8 cellular contexts compared by ENCODE assay signal in the genomic region with DNA sequence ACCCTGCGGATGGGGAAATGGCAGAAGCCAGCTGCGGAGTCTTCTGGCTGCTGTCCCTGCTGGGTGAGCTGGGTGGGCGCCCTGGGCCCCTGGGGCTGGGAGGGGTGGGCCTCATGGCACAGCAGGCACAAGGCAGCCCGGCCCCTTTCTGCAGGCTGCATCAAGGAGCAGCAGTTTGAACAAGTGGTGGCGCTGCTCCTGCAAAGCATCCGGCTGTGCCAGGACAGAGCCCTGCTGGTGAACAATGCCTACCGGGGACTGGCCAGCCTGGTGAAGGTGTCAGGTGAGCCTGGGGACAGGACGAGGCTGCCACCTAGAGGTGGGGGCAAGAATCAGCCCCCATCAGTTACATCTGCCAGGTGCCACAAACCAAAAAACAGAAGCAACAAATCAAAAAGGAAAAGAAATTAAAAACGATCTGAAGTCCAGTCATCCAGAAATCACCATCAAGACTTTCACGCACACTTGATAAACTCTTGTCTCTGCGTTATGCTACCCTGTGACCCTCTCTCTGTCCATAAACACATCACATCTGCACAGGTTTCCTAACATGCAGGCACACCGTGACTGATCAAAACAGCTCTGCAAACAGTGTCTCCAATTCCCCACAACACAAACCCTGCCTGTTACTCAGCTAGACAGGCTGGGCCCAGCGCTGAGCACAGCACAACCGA. TPM values are rescaled to one million over a fixed set of nuclear protein-coding genes. Genes with fewer than 3 reads are reported as not detected.
DNase-seq lines count a peak whose midpoint lies in the region; ATAC-seq and TF ChIP-seq lines count a peak whose summit lies in the region.

No MANE protein-coding gene starts in this region.

- H3K9me3 ChIP-seq in MM.1S (replicated peaks; ENCODE audit: insufficient read depth, low read length) (no peaks in the 10 kb centered on the region), smooth muscle cell (replicated peaks; ENCODE audit: low read depth) (no peaks in the 10 kb centered on the region)

- no peaks in the 10 kb centered on the region for H3K9me2 ChIP-seq in MM.1S (replicated peaks; ENCODE audit: insufficient read depth, low read length)

- POLR2A ChIA-PET in activated CD4-positive, alpha-beta memory T cell treated with anti-CD3 and anti-CD28 coated beads, Interleukin-2, amount 10 ng/mL, durations not matched to agents 7 days and 5 days (lab: Charles Lee), result interaction anchor here (0.5 to 1.1 kb wide), 3 partner anchors 29 to 218 kb away, joined by 3 read pairs; no protein-coding TSS in a partner anchor

- no peaks in the 10 kb centered on the region for H3K36me3 ChIP-seq in MM.1S (replicated peaks; ENCODE audit: insufficient read depth, low read length)
- H3K36me3 ChIP-seq in smooth muscle cell (ENCODE audit: low read depth), result no peaks in the 10 kb centered on the region

- BruUV-seq in Calu3 (replicated peaks; lab: Mats Ljungman, UMichigan), result no TSS peak

- no peak overlapping the region for H2AFZ ChIP-seq in MM.1S (ENCODE audit: low read length)
- no peak overlapping the region for H2AFZ ChIP-seq in smooth muscle cell (ENCODE audit: low read depth)

- 87% methylated on average over 14 of the region's 14 CpGs for WGBS in smooth muscle cell (ENCODE audit: low lambda C conversion rate)

- no peak overlapping the region for H3K4me2 ChIP-seq in MM.1S (ENCODE audit: low read depth, low read length)
- no peak overlapping the region for H3K4me2 ChIP-seq in smooth muscle cell

- CTCF ChIA-PET in Calu3 (lab: Charles Lee), result interaction anchor here (0.5 kb wide), 1 partner anchor 68 kb away, joined by 4 read pairs; the partner anchor contains the start of gene SURF6
- CTCF ChIA-PET in activated CD4-positive, alpha-beta memory T cell treated with anti-CD3 and anti-CD28 coated beads, Interleukin-2, amount 10 ng/mL, durations not matched to agents 7 days and 5 days (lab: Charles Lee), result interaction anchor here (0.7 to 1.9 kb wide), 4 partner anchors 14 to 218 kb away, joined by 3 to 10 read pairs (median 4); partner anchors contain the start of gene REXO4

- H3K36me3 Mint-ChIP-seq in Calu3 (ENCODE audit: insufficient read depth, unreplicated experiment), result peaks cover 12% of the 10 kb centered on the region
- H3K36me3 Mint-ChIP-seq in activated CD4-positive, alpha-beta memory T cell treated with anti-CD3 and anti-CD28 coated beads, Interleukin-2, amount 10 ng/mL, durations not matched to agents 7 days and 5 days (ENCODE audit: low read depth), result peaks cover 28% of the 10 kb centered on the region

- peak; percentile 78 for DNase-seq in Calu3
- no peak for DNase-seq in MM.1S
- peak; percentile 67 for DNase-seq in activated CD4-positive, alpha-beta memory T cell treated with anti-CD3 and anti-CD28 coated beads, Interleukin-2, amount 10 ng/mL, durations not matched to agents 7 days and 5 days
- peak; percentile 11 for DNase-seq in epidermal melanocyte (ENCODE audit: insufficient read length, low spot score)
- no peak for DNase-seq in smooth muscle cell (lab: John Stamatoyannopoulos, UW; ENCODE audit: unreplicated experiment)

- H3K4me3 Mint-ChIP-seq in Calu3 (ENCODE audit: low read depth, unreplicated experiment), result no peak overlapping the region
- no peak overlapping the region for H3K4me3 Mint-ChIP-seq in activated CD4-positive, alpha-beta memory T cell treated with anti-CD3 and anti-CD28 coated beads, Interleukin-2, amount 10 ng/mL, durations not matched to agents 7 days and 5 days

- H3K27ac ChIP-seq in MM.1S (ENCODE audit: low read length), result no peak overlapping the region
- no peak overlapping the region for H3K27ac ChIP-seq in smooth muscle cell (ENCODE audit: low read depth)

- intact Hi-C loops in Calu3 (cut with micrococcal nuclease; ENCODE audit: unreplicated experiment), result loop anchor here (5.0 to 10.0 kb wide), 2 partner anchors 59 to 217 kb away; partner anchors contain the start of genes MED22 and RPL7A

- H3F3A ChIP-seq in MM.1S (ENCODE audit: insufficient read depth, low read length) (no peaks in the 10 kb centered on the region), smooth muscle cell (ENCODE audit: low read depth) (no peaks in the 10 kb centered on the region)

- H3K4me1 ChIP-seq in MM.1S (ENCODE audit: low read length) (no peaks in the 10 kb centered on the region), smooth muscle cell (ENCODE audit: low read depth) (no peaks in the 10 kb centered on the region)

- ATAC-seq in HG03571 (IDR thresholded peaks at IDR 0.05; ENCODE audit: unreplicated experiment), result no peak
- no peak for ATAC-seq in GM19035 (IDR thresholded peaks at IDR 0.05; ENCODE audit: unreplicated experiment)
- ATAC-seq in GM18873 (IDR thresholded peaks at IDR 0.05; ENCODE audit: low FRiP score, unreplicated experiment), result no peak

- H3K9ac ChIP-seq in MM.1S (ENCODE audit: low read length) (no peak overlapping the region), smooth muscle cell (ENCODE audit: low read depth) (no peak overlapping the region)

- 0 out of 2 replicates have a peak, but pooled peaks cover 4% of the 10 kb centered on the region for H3K27me3 ChIP-seq in MM.1S (replicated peaks; ENCODE audit: insufficient read depth, low read length)
- H3K27me3 ChIP-seq in smooth muscle cell (ENCODE audit: low read depth), result no peaks in the 10 kb centered on the region

- H3K27me3 Mint-ChIP-seq in Calu3 (ENCODE audit: unreplicated experiment), result no peaks in the 10 kb centered on the region
- H3K27me3 Mint-ChIP-seq in activated CD4-positive, alpha-beta memory T cell treated with anti-CD3 and anti-CD28 coated beads, Interleukin-2, amount 10 ng/mL, durations not matched to agents 7 days and 5 days, result no peaks in the 10 kb centered on the region

- H4K20me1 ChIP-seq in MM.1S (ENCODE audit: insufficient read depth, low read length) (no peaks in the 10 kb centered on the region), smooth muscle cell (ENCODE audit: low read depth) (peaks cover 10% of the 10 kb centered on the region)

- H3K79me2 ChIP-seq in MM.1S (ENCODE audit: low read length) (no peaks in the 10 kb centered on the region), smooth muscle cell (ENCODE audit: low read depth) (no peaks in the 10 kb centered on the region)

- no peak overlapping the region for H3K27ac Mint-ChIP-seq in Calu3 (ENCODE audit: unreplicated experiment)
- H3K27ac Mint-ChIP-seq in activated CD4-positive, alpha-beta memory T cell treated with anti-CD3 and anti-CD28 coated beads, Interleukin-2, amount 10 ng/mL, durations not matched to agents 7 days and 5 days, result no peak overlapping the region

- no peak overlapping the region for H3K4me3 ChIP-seq in MM.1S (ENCODE audit: low read length)
- H3K4me3 ChIP-seq in smooth muscle cell, result no peak overlapping the region

- peak; percentile 75 for TF ChIP-seq CTCF in Calu3 (IDR thresholded peaks at IDR 0.05; ENCODE audit: unreplicated experiment)
- peak; percentile 63 for TF ChIP-seq CTCF in MM.1S (IDR thresholded peaks at IDR 0.05; ENCODE audit: low read length)
- peak; percentile 44 for TF ChIP-seq CTCF in smooth muscle cell (IDR thresholded peaks at IDR 0.05; ENCODE audit: borderline replicate concordance, insufficient read depth, poor library complexity, severe bottlenecking)

- H3K4me1 Mint-ChIP-seq in Calu3 (ENCODE audit: low read depth, unreplicated experiment), result no peaks in the 10 kb centered on the region
- H3K4me1 Mint-ChIP-seq in activated CD4-positive, alpha-beta memory T cell treated with anti-CD3 and anti-CD28 coated beads, Interleukin-2, amount 10 ng/mL, durations not matched to agents 7 days and 5 days, result peaks cover 12% of the 10 kb centered on the region

- H3K9me3 Mint-ChIP-seq in Calu3 (ENCODE audit: low read depth, unreplicated experiment), result no peaks in the 10 kb centered on the region
- H3K9me3 Mint-ChIP-seq in activated CD4-positive, alpha-beta memory T cell treated with anti-CD3 and anti-CD28 coated beads, Interleukin-2, amount 10 ng/mL, durations not matched to agents 7 days and 5 days, result no peaks in the 10 kb centered on the region

RNA-seq across cellular contexts. Expression of gene REXO4, which starts 13.9 kb away (rescaled TPM):
- total RNA-seq in Calu3 (2022) (23.4 and 25.8 TPM in 2 replicates), smooth muscle cell (11.5 and 12.9 TPM in 2 replicates)
- total RNA-seq in activated CD4-positive, alpha-beta memory T cell treated with anti-CD3 and anti-CD28 coated beads, Interleukin-2, amount 10 ng/mL, durations not matched to agents 7 days and 5 days, result 10 to 100 TPM; 19.7 to 21.7 TPM
- 18.5 and 21.6 TPM in 2 replicates for polyA plus RNA-seq in smooth muscle cell

RNA-seq across cellular contexts. Expression of gene ADAMTS13, which starts 18.3 kb away (rescaled TPM):
- total RNA-seq in Calu3 (2022) (4.7 and 5.8 TPM in 2 replicates), smooth muscle cell (1.4 and 3.1 TPM in 2 replicates)
- 1 to 10 TPM; 2.1 to 2.4 TPM for total RNA-seq in activated CD4-positive, alpha-beta memory T cell treated with anti-CD3 and anti-CD28 coated beads, Interleukin-2, amount 10 ng/mL, durations not matched to agents 7 days and 5 days
- 3.7 and 6.8 TPM in 2 replicates for polyA plus RNA-seq in smooth muscle cell

RNA-seq across cellular contexts. Expression of gene STKLD1, which starts 27.7 kb away (rescaled TPM):
- total RNA-seq in Calu3 (2022) (0.71 and 0.94 TPM in 2 replicates), smooth muscle cell (2.7 TPM in 1 of 2 replicates, not detected in the other)
- under 1 TPM; 0.65 to 0.71 TPM for total RNA-seq in activated CD4-positive, alpha-beta memory T cell treated with anti-CD3 and anti-CD28 coated beads, Interleukin-2, amount 10 ng/mL, durations not matched to agents 7 days and 5 days
- 0.90 and 0.99 TPM in 2 replicates for polyA plus RNA-seq in smooth muscle cell

RNA-seq across cellular contexts. Expression of gene SURF4, which starts 28.0 kb away (rescaled TPM):
- 128 and 129 TPM in 2 replicates for total RNA-seq in Calu3 (2022)
- total RNA-seq in activated CD4-positive, alpha-beta memory T cell treated with anti-CD3 and anti-CD28 coated beads, Interleukin-2, amount 10 ng/mL, durations not matched to agents 7 days and 5 days, result 100 to 1,000 TPM; 249 to 260 TPM
- 353 and 377 TPM in 2 replicates for total RNA-seq in smooth muscle cell
- polyA plus RNA-seq in smooth muscle cell, result 340 and 396 TPM in 2 replicates

RNA-seq across cellular contexts. Expression of gene SURF2, which starts 47.6 kb away (rescaled TPM):
- total RNA-seq in Calu3 (2022) (20.6 and 22.9 TPM in 2 replicates), smooth muscle cell (2.8 and 11.4 TPM in 2 replicates)
- total RNA-seq in activated CD4-positive, alpha-beta memory T cell treated with anti-CD3 and anti-CD28 coated beads, Interleukin-2, amount 10 ng/mL, durations not matched to agents 7 days and 5 days, result 10 to 100 TPM; 10.2 TPM
- polyA plus RNA-seq in smooth muscle cell, result 21.4 and 28.9 TPM in 2 replicates

Comparison
In these comparisons a context has a peak if more than half of its experiments do, and no peak if none do; other contexts are left out.
1. DNase-seq: peak in Calu3 (single experiment), activated CD4-positive, alpha-beta memory T cell treated with anti-CD3 and anti-CD28 coated beads, Interleukin-2, amount 10 ng/mL, durations not matched to agents 7 days and 5 days (single experiment) and epidermal melanocyte (single experiment); none in MM.1S (single experiment) and smooth muscle cell (single experiment).
2. Peak in every context shown above with its lines, with median percentiles within 50 percentile points of each other: CTCF ChIP-seq.